Comparison of ENCODE assay signal across 1 cellular context in genomic region chr6:42661540-42662153, GRCh38.
TF ChIP-seq lines count a peak whose summit lies in the region.

No MANE protein-coding gene starts in this region.

TF ChIP-seq in GM12878, 131 proteins besides CTCF, POLR2A, EP300 and RAD21 (continued from another document):
- TF ChIP-seq CUX1 (IDR thresholded peaks at IDR 0.05; ENCODE audit: insufficient replicate concordance, low read depth, low read length) (no peak), RB1 (IDR thresholded peaks at IDR 0.05; ENCODE audit: borderline replicate concordance) (peak; percentile 37; the same call in 1 of the 2 replicates)
